Comparison of ENCODE assay signal across 2 cellular contexts in genomic region chr1:35486858-35487408, GRCh38.
A peak's percentile ranks its signal among the peaks of the same experiment; 100 is the strongest.
TF ChIP-seq lines count a peak whose summit lies in the region.

No MANE protein-coding gene starts in this region.

TF ChIP-seq in HEK293, 187 proteins besides CTCF, POLR2A, EP300 and RAD21 (continued from another document):
- TF ChIP-seq, protein P1, sequence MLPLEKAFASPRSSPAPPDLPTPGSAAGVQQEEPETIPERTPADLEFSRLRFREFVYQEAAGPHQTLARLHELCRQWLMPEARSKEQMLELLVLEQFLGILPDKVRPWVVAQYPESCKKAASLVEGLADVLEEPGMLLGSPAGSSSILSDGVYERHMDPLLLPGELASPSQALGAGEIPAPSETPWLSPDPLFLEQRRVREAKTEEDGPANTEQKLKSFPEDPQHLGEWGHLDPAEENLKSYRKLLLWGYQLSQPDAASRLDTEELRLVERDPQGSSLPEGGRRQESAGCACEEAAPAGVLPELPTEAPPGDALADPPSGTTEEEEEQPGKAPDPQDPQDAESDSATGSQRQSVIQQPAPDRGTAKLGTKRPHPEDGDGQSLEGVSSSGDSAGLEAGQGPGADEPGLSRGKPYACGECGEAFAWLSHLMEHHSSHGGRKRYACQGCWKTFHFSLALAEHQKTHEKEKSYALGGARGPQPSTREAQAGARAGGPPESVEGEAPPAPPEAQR (tag by site-specific recombination; IDR thresholded peaks at IDR 0.05), result no peak

TF ChIP-seq in HepG2, 621 proteins besides CTCF, POLR2A, EP300 and RAD21 (continued from another document and continues in another):
- TF ChIP-seq ZNF281 (CRISPR knock-in tag; IDR thresholded peaks at IDR 0.05; ENCODE audit: borderline replicate concordance) (peak; percentile 12; the same call in 1 of the 2 replicates), NCOR1 (IDR thresholded peaks at IDR 0.05; ENCODE audit: borderline replicate concordance, low read length) (peak; percentile 70), HNF4A (CRISPR knock-in tag; IDR thresholded peaks at IDR 0.05) (peak; percentile 82), ZNF792 (CRISPR knock-in tag; IDR thresholded peaks at IDR 0.05) (peak; percentile 99), AHDC1 (CRISPR knock-in tag; IDR thresholded peaks at IDR 0.05; ENCODE audit: borderline replicate concordance) (peak; percentile 39; the same call in 1 of the 2 replicates), ZC3H13 (CRISPR knock-in tag; IDR thresholded peaks at IDR 0.05) (no peak), ZNF770 (CRISPR knock-in tag; IDR thresholded peaks at IDR 0.05) (peak; percentile 45; the same call in 1 of the 2 replicates), ZNF232 (CRISPR knock-in tag; IDR thresholded peaks at IDR 0.05; ENCODE audit: borderline replicate concordance) (no peak), CEBPZ (IDR thresholded peaks at IDR 0.05; ENCODE audit: low read length) (no peak), PRDM15 (CRISPR knock-in tag; IDR thresholded peaks at IDR 0.05) (no peak), ZNF746 (CRISPR knock-in tag; IDR thresholded peaks at IDR 0.05) (no peak), NFIC (IDR thresholded peaks at IDR 0.05; ENCODE audit: low read length) (no peak), ZNF296 (CRISPR knock-in tag; conservative IDR thresholded peaks at IDR 0.05) (no peak), NFE2L2 (IDR thresholded peaks at IDR 0.05; ENCODE audit: low read length) (no peak), FOXP1 (IDR thresholded peaks at IDR 0.05) (no peak), FOXP1 (CRISPR knock-in tag; IDR thresholded peaks at IDR 0.05) (0 out of 2 replicates have a peak, but pooled peaks have one; percentile 9), ZNF362 (CRISPR knock-in tag; IDR thresholded peaks at IDR 0.05; ENCODE audit: borderline replicate concordance) (peak; percentile 83), HNF4G (IDR thresholded peaks at IDR 0.05; ENCODE audit: borderline replicate concordance, low read depth, low read length) (peak; percentile 74; the same call in 1 of the 2 replicates), HNF4G (CRISPR knock-in tag; IDR thresholded peaks at IDR 0.05; ENCODE audit: borderline replicate concordance, low read depth) (no peak), ZNF841 (CRISPR knock-in tag; IDR thresholded peaks at IDR 0.05; ENCODE audit: borderline replicate concordance) (no peak)
- TF ChIP-seq, protein P2, sequence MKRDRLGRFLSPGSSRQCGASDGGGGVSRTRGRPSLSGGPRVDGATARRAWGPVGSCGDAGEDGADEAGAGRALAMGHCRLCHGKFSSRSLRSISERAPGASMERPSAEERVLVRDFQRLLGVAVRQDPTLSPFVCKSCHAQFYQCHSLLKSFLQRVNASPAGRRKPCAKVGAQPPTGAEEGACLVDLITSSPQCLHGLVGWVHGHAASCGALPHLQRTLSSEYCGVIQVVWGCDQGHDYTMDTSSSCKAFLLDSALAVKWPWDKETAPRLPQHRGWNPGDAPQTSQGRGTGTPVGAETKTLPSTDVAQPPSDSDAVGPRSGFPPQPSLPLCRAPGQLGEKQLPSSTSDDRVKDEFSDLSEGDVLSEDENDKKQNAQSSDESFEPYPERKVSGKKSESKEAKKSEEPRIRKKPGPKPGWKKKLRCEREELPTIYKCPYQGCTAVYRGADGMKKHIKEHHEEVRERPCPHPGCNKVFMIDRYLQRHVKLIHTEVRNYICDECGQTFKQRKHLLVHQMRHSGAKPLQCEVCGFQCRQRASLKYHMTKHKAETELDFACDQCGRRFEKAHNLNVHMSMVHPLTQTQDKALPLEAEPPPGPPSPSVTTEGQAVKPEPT (CRISPR knock-in tag; IDR thresholded peaks at IDR 0.05; ENCODE audit: low read depth), result peak; percentile 26; the same call in 1 of the 2 replicates
- TF ChIP-seq, protein P3, sequence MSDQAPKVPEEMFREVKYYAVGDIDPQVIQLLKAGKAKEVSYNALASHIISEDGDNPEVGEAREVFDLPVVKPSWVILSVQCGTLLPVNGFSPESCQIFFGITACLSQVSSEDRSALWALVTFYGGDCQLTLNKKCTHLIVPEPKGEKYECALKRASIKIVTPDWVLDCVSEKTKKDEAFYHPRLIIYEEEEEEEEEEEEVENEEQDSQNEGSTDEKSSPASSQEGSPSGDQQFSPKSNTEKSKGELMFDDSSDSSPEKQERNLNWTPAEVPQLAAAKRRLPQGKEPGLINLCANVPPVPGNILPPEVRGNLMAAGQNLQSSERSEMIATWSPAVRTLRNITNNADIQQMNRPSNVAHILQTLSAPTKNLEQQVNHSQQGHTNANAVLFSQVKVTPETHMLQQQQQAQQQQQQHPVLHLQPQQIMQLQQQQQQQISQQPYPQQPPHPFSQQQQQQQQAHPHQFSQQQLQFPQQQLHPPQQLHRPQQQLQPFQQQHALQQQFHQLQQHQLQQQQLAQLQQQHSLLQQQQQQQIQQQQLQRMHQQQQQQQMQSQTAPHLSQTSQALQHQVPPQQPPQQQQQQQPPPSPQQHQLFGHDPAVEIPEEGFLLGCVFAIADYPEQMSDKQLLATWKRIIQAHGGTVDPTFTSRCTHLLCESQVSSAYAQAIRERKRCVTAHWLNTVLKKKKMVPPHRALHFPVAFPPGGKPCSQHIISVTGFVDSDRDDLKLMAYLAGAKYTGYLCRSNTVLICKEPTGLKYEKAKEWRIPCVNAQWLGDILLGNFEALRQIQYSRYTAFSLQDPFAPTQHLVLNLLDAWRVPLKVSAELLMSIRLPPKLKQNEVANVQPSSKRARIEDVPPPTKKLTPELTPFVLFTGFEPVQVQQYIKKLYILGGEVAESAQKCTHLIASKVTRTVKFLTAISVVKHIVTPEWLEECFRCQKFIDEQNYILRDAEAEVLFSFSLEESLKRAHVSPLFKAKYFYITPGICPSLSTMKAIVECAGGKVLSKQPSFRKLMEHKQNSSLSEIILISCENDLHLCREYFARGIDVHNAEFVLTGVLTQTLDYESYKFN (CRISPR knock-in tag; conservative IDR thresholded peaks at IDR 0.05), result peak; percentile 44
